19 cellular contexts compared by ENCODE assay signal in genomic region chr5:122187426-122187825, GRCh38. TPM values are rescaled to one million over a fixed set of nuclear protein-coding genes. Genes with fewer than 3 reads are reported as not detected.
DNase-seq lines count a peak whose midpoint lies in the region; ATAC-seq and TF ChIP-seq lines count a peak whose summit lies in the region.
"Had no signal": no experiment of that assay in that cellular context is flagged by ENCODE, and none has a peak within 500 bp of the region (broad histone marks: within the 10 kb centered on the region; RNA-seq: fewer than 3 reads in every experiment).

No MANE protein-coding gene starts in this region.

- no peaks in the 10 kb centered on the region for H3K79me1 ChIP-seq in trophoblast cell (ENCODE audit: low read length)

- no peak overlapping the region for H3K27ac ChIP-seq in colonic mucosa
- H3K27ac ChIP-seq in trophoblast cell (ENCODE audit: low read depth, low read length) = no peak overlapping the region
- H3K27ac ChIP-seq: breast epithelium, foreskin keratinocyte, parathyroid adenoma, tibial nerve had no signal

- TF ChIP-seq CTCF in colonic mucosa (IDR thresholded peaks at IDR 0.05) = no peak
- TF ChIP-seq CTCF in omental fat pad (IDR thresholded peaks at IDR 0.05) = no peak

- no peaks in the 10 kb centered on the region for H3K36me3 ChIP-seq in colonic mucosa
- H3K36me3 ChIP-seq in trophoblast cell (ENCODE audit: control insufficient read depth in 1 of 2, insufficient read depth in 2 of 2, low read length in 2 of 2) = no peaks in the 10 kb centered on the region
- H3K36me3 ChIP-seq: breast epithelium, tibial nerve had no signal

- H2AK5ac ChIP-seq in trophoblast cell (ENCODE audit: low read length) = no peak overlapping the region

- ATAC-seq in omental fat pad (ENCODE audit: low FRiP score) = peak; percentile 77
- no peak for ATAC-seq in HG02763 (IDR thresholded peaks at IDR 0.05; ENCODE audit: unreplicated experiment)
- ATAC-seq: activated naive CD8-positive, alpha-beta T cell treated with anti-CD3 and anti-CD28 coated beads, Interleukin-2, amount 50 U/mL, for 24 hours; foreskin keratinocyte; natural killer cell had no signal

- no peak overlapping the region for H3K23ac ChIP-seq in trophoblast cell (ENCODE audit: low read length)

- no peak overlapping the region for H4K12ac ChIP-seq in trophoblast cell (ENCODE audit: low read depth, low read length)

- no peaks in the 10 kb centered on the region for H3K9me3 ChIP-seq in colonic mucosa
- H3K9me3 ChIP-seq in trophoblast cell (ENCODE audit: insufficient read depth, low read depth, low read length) = no peaks in the 10 kb centered on the region
- H3K9me3 ChIP-seq: breast epithelium, tibial nerve had no signal

- H3K4ac ChIP-seq in trophoblast cell (ENCODE audit: low read depth, low read length) = no peak overlapping the region

- H3K27me3 ChIP-seq in colonic mucosa = no peaks in the 10 kb centered on the region
- H3K27me3 ChIP-seq in trophoblast cell (ENCODE audit: insufficient read depth, low read length) = no peaks in the 10 kb centered on the region
- H3K27me3 ChIP-seq: breast epithelium, foreskin keratinocyte, tibial nerve had no signal

- DNase-seq in GDM1 (lab: John Stamatoyannopoulos, UW) = peak; percentile 81
- peak; percentile 65 for DNase-seq in NCI-H69 (lab: John Stamatoyannopoulos, UW)
- peak; percentile 68 for DNase-seq in colonic mucosa
- no peak for DNase-seq in omental fat pad (ENCODE audit: low spot score)
- DNase-seq in trophoblast cell = no peak
- DNase-seq in NCI-H1417 treated with DMSO at 0.1 percent for 48 hours (lab: John Stamatoyannopoulos, UW) = no peak
- DNase-seq: activated CD8-positive, alpha-beta memory T cell treated with anti-CD3 and anti-CD28 coated beads, Interleukin-2, amount 50 U/mL, for 48 hours; activated naive CD8-positive, alpha-beta T cell treated with anti-CD3 and anti-CD28 coated beads, Interleukin-2, amount 50 U/mL, for 24 hours; Calu3; kidney; natural killer cell; NCI-H2081 treated with DMSO at 0.1 percent for 48 hours; NCI-H510A; stimulated activated CD4-positive, alpha-beta T cell treated with anti-CD3 and anti-CD28 coated beads, Interleukin-4, amount 100 ng/mL, for 1 hour had no signal

- no peak overlapping the region for H3K14ac ChIP-seq in trophoblast cell (ENCODE audit: low read length)

- no peak overlapping the region for H3K18ac ChIP-seq in trophoblast cell (ENCODE audit: low read length)

- no peaks in the 10 kb centered on the region for H3K79me2 ChIP-seq in trophoblast cell (ENCODE audit: control insufficient read depth, insufficient read depth, low read length, poor library complexity)
- H3K79me2 ChIP-seq: parathyroid adenoma had no signal

- no peak overlapping the region for H4K8ac ChIP-seq in trophoblast cell (ENCODE audit: low read depth, low read length)

- H4K91ac ChIP-seq in trophoblast cell (ENCODE audit: low read depth, low read length) = no peak overlapping the region

- H3K4me2 ChIP-seq in trophoblast cell (ENCODE audit: low read length) = no peak overlapping the region

- no peak overlapping the region for H2BK12ac ChIP-seq in trophoblast cell (ENCODE audit: low read length)

- H3K4me1 ChIP-seq in colonic mucosa = peaks cover 7% of the 10 kb centered on the region
- H3K4me1 ChIP-seq in trophoblast cell (ENCODE audit: control insufficient read depth in 1 of 2, insufficient read depth in 2 of 2, low read length in 2 of 2) = no peaks in the 10 kb centered on the region
- H3K4me1 ChIP-seq: breast epithelium, parathyroid adenoma had no signal

- no peak overlapping the region for H2BK5ac ChIP-seq in trophoblast cell (ENCODE audit: low read depth, low read length, poor library complexity)

- H2BK120ac ChIP-seq in trophoblast cell (ENCODE audit: insufficient read depth, low read length, poor library complexity) = no peak overlapping the region

- H2AFZ ChIP-seq in trophoblast cell (ENCODE audit: insufficient read depth, low read length, poor library complexity) = no peak overlapping the region
- H2AFZ ChIP-seq: parathyroid adenoma had no signal

- H3K4me3 ChIP-seq in colonic mucosa (no peak overlapping the region), trophoblast cell (ENCODE audit: low read depth, low read length) (no peak overlapping the region)
- H3K4me3 ChIP-seq: breast epithelium, tibial nerve had no signal

- WGBS in trophoblast cell (ENCODE audit: extremely low coverage, insufficient coverage, insufficient read length) = no CpG with 5 or more reads among the region's 3 CpGs

- intact Hi-C loops in colonic mucosa (cut with DNase I) = no loop called here

- no peak overlapping the region for H3K9ac ChIP-seq in colonic mucosa (ENCODE audit: low read depth in 2 of 2, low read length in 2 of 2)
- no peak overlapping the region for H3K9ac ChIP-seq in trophoblast cell (ENCODE audit: low read length)
- H3K9ac ChIP-seq: parathyroid adenoma had no signal

RNA-seq across cellular contexts. Expression of gene ZNF474, which starts 58.1 kb away (rescaled TPM):
- under 1 TPM in 1 of 2 donors, not detected in 1; 0.20 TPM for total RNA-seq in colonic mucosa
- 1 to 10 TPM in 1 of 4 donors, under 1 TPM in 1, not detected in 2; 0.24 to 2.1 TPM for total RNA-seq in omental fat pad
- 0.08 and 0.14 TPM in 2 replicates for polyA plus RNA-seq in trophoblast cell (2013)
- total RNA-seq: foreskin keratinocyte had no signal
- polyA plus RNA-seq: foreskin keratinocyte had no signal

Comparison
In these comparisons a context has a peak if more than half of its experiments do, and no peak if none do; other contexts are left out.
1. DNase-seq: peak in GDM1 (single experiment), NCI-H69 (single experiment) and colonic mucosa (single experiment); none in omental fat pad (single experiment), trophoblast cell (0 of 2) and NCI-H1417 treated with DMSO at 0.1 percent for 48 hours (single experiment).